In the genomic region with DNA sequence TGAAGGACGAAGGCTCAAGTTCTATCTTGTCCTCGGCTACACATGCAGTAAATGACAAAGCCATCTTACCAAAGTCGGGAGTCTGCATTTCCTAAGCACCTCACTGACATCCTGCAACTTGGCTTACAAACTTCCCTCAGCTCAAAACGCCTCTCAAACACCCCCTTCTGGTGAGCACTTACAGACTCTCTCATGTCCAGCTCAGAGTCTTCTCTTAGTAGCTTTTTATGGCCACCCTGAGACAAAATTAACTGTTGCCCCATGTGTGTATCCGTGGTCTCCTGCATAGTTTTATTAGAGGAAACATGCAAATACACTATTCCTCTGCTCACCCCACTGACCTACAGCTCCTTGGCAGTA, we compare ENCODE assay signal across 1 cellular context.
TF ChIP-seq lines count a peak whose summit lies in the region.

No MANE protein-coding gene starts in this region.

TF ChIP-seq in H1, 55 proteins besides CTCF, POLR2A, EP300 and RAD21:
- TF ChIP-seq, protein P1, sequence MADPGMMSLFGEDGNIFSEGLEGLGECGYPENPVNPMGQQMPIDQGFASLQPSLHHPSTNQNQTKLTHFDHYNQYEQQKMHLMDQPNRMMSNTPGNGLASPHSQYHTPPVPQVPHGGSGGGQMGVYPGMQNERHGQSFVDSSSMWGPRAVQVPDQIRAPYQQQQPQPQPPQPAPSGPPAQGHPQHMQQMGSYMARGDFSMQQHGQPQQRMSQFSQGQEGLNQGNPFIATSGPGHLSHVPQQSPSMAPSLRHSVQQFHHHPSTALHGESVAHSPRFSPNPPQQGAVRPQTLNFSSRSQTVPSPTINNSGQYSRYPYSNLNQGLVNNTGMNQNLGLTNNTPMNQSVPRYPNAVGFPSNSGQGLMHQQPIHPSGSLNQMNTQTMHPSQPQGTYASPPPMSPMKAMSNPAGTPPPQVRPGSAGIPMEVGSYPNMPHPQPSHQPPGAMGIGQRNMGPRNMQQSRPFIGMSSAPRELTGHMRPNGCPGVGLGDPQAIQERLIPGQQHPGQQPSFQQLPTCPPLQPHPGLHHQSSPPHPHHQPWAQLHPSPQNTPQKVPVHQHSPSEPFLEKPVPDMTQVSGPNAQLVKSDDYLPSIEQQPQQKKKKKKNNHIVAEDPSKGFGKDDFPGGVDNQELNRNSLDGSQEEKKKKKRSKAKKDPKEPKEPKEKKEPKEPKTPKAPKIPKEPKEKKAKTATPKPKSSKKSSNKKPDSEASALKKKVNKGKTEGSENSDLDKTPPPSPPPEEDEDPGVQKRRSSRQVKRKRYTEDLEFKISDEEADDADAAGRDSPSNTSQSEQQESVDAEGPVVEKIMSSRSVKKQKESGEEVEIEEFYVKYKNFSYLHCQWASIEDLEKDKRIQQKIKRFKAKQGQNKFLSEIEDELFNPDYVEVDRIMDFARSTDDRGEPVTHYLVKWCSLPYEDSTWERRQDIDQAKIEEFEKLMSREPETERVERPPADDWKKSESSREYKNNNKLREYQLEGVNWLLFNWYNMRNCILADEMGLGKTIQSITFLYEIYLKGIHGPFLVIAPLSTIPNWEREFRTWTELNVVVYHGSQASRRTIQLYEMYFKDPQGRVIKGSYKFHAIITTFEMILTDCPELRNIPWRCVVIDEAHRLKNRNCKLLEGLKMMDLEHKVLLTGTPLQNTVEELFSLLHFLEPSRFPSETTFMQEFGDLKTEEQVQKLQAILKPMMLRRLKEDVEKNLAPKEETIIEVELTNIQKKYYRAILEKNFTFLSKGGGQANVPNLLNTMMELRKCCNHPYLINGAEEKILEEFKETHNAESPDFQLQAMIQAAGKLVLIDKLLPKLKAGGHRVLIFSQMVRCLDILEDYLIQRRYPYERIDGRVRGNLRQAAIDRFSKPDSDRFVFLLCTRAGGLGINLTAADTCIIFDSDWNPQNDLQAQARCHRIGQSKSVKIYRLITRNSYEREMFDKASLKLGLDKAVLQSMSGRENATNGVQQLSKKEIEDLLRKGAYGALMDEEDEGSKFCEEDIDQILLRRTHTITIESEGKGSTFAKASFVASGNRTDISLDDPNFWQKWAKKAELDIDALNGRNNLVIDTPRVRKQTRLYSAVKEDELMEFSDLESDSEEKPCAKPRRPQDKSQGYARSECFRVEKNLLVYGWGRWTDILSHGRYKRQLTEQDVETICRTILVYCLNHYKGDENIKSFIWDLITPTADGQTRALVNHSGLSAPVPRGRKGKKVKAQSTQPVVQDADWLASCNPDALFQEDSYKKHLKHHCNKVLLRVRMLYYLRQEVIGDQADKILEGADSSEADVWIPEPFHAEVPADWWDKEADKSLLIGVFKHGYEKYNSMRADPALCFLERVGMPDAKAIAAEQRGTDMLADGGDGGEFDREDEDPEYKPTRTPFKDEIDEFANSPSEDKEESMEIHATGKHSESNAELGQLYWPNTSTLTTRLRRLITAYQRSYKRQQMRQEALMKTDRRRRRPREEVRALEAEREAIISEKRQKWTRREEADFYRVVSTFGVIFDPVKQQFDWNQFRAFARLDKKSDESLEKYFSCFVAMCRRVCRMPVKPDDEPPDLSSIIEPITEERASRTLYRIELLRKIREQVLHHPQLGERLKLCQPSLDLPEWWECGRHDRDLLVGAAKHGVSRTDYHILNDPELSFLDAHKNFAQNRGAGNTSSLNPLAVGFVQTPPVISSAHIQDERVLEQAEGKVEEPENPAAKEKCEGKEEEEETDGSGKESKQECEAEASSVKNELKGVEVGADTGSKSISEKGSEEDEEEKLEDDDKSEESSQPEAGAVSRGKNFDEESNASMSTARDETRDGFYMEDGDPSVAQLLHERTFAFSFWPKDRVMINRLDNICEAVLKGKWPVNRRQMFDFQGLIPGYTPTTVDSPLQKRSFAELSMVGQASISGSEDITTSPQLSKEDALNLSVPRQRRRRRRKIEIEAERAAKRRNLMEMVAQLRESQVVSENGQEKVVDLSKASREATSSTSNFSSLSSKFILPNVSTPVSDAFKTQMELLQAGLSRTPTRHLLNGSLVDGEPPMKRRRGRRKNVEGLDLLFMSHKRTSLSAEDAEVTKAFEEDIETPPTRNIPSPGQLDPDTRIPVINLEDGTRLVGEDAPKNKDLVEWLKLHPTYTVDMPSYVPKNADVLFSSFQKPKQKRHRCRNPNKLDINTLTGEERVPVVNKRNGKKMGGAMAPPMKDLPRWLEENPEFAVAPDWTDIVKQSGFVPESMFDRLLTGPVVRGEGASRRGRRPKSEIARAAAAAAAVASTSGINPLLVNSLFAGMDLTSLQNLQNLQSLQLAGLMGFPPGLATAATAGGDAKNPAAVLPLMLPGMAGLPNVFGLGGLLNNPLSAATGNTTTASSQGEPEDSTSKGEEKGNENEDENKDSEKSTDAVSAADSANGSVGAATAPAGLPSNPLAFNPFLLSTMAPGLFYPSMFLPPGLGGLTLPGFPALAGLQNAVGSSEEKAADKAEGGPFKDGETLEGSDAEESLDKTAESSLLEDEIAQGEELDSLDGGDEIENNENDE (IDR thresholded peaks at IDR 0.05; ENCODE audit: insufficient replicate concordance, low read length): no peak
- TF ChIP-seq KDM5A (IDR thresholded peaks at IDR 0.05; ENCODE audit: low read length) (no peak), NANOG (IDR thresholded peaks at IDR 0.05; ENCODE audit: insufficient read depth, low read depth, low read length, poor library complexity, severe bottlenecking) (no peak), CTBP2 (IDR thresholded peaks at IDR 0.05; ENCODE audit: borderline replicate concordance, insufficient read depth, insufficient read length, low read length) (no peak)
TF ChIP-seq in H1: peak in this region for 0.
